In the genomic region with DNA sequence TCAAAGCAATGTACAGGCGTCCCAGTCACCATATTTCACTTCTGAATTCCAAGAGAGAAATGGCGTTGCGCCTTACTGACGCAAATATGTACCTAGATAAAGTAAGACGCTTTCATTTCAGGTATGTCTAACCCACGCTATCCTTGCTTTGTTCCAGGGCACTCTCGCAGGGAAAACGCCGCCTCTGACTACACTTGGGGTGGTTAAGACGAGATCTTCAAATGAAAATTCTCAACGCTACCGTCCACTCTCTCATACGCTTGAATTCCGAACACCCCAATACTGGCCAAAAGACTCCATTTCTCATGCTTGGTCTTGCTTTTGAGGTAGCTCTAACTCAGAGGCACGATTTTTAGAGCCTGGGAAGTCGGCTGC, we compare ENCODE assay signal across 8 cellular contexts. TPM values are rescaled to one million over a fixed set of nuclear protein-coding genes. Genes with fewer than 3 reads are reported as not detected.
DNase-seq lines count a peak whose midpoint lies in the region; ATAC-seq and TF ChIP-seq lines count a peak whose summit lies in the region.

No MANE protein-coding gene starts in this region.

- DNase-seq in NCI-H2107 treated with DMSO at 0.1 percent for 48 hours (lab: John Stamatoyannopoulos, UW; ENCODE audit: unreplicated experiment) (peak; percentile 65), NCI-H2107 (lab: John Stamatoyannopoulos, UW) (no peak), RWPE2 (ENCODE audit: low spot score) (no peak), epithelial cell of prostate (ENCODE audit: low read depth, low spot score) (no peak), putamen (ENCODE audit: low spot score) (no peak)

- no peaks in the 10 kb centered on the region for H3K27me3 ChIP-seq in RWPE2 (ENCODE audit: insufficient read depth, poor library complexity, severe bottlenecking)
- H3K27me3 ChIP-seq in neural cell (ENCODE audit: insufficient read depth, low read depth, low read length), result no peaks in the 10 kb centered on the region

- no peaks in the 10 kb centered on the region for H3K9me2 ChIP-seq in neural cell (ENCODE audit: insufficient read depth, low read length)

- TF ChIP-seq CTCF in RWPE2 (IDR thresholded peaks at IDR 0.05; ENCODE audit: poor library complexity, severe bottlenecking) (no peak), neural cell (IDR thresholded peaks at IDR 0.05; ENCODE audit: poor library complexity, severe bottlenecking) (no peak)

- H3K4me3 ChIP-seq in RWPE2 (ENCODE audit: severe bottlenecking) (peak overlapping the region; percentile 80), neural cell (ENCODE audit: low read length) (peak overlapping the region; percentile 77)

- no peaks in the 10 kb centered on the region for H3F3A ChIP-seq in neural cell (ENCODE audit: insufficient read depth, low read length, poor library complexity, severe bottlenecking)

- H3K4me1 ChIP-seq in RWPE2 (ENCODE audit: insufficient read depth, poor library complexity, severe bottlenecking), result peaks cover 12% of the 10 kb centered on the region

- no peak for TF ChIP-seq RAD21 in neural cell (conservative IDR thresholded peaks at IDR 0.05)

- H3K9me3 ChIP-seq in RWPE2 (ENCODE audit: severe bottlenecking) (no peaks in the 10 kb centered on the region), neural cell (ENCODE audit: low read length) (no peaks in the 10 kb centered on the region)

- no peak for TF ChIP-seq EP300 in neural cell (conservative IDR thresholded peaks at IDR 0.05; ENCODE audit: poor library complexity, severe bottlenecking)

- H2AFZ ChIP-seq in neural cell (ENCODE audit: low read depth, low read length), result peak overlapping the region; percentile 99

- peak; percentile 6 for ATAC-seq in HG02571 (IDR thresholded peaks at IDR 0.05; ENCODE audit: unreplicated experiment)
- peak; percentile 3; the same call in 2 of the 3 replicates for ATAC-seq in RWPE2 (ENCODE audit: low read depth)
- no peak for ATAC-seq in GM19035 (IDR thresholded peaks at IDR 0.05; ENCODE audit: unreplicated experiment)

- H4K20me1 ChIP-seq in neural cell (ENCODE audit: insufficient read depth), result no peaks in the 10 kb centered on the region

- H3K79me2 ChIP-seq in neural cell (replicated peaks; ENCODE audit: insufficient read depth, low read length), result peaks cover 36% of the 10 kb centered on the region

- peak overlapping the region; percentile 93 for H3K27ac ChIP-seq in RWPE2 (ENCODE audit: poor library complexity, severe bottlenecking)
- peak overlapping the region; percentile 98 for H3K27ac ChIP-seq in epithelial cell of prostate
- peak overlapping the region; percentile 94 for H3K27ac ChIP-seq in neural cell (ENCODE audit: low read length)

- peak overlapping the region; percentile 90 for H3K9ac ChIP-seq in neural cell (ENCODE audit: low read length)

- H3K4me2 ChIP-seq in neural cell (ENCODE audit: low read length), result peak overlapping the region; percentile 75

- peaks cover 29% of the 10 kb centered on the region for H3K36me3 ChIP-seq in RWPE2 (ENCODE audit: low read depth)
- no peaks in the 10 kb centered on the region for H3K36me3 ChIP-seq in neural cell (ENCODE audit: insufficient read depth, low read length)

TF ChIP-seq in neural cell, 6 proteins besides CTCF, POLR2A, EP300 and RAD21:
- no peak for TF ChIP-seq TAF1 (IDR thresholded peaks at IDR 0.05; ENCODE audit: low read depth)
- TF ChIP-seq, protein P1, sequence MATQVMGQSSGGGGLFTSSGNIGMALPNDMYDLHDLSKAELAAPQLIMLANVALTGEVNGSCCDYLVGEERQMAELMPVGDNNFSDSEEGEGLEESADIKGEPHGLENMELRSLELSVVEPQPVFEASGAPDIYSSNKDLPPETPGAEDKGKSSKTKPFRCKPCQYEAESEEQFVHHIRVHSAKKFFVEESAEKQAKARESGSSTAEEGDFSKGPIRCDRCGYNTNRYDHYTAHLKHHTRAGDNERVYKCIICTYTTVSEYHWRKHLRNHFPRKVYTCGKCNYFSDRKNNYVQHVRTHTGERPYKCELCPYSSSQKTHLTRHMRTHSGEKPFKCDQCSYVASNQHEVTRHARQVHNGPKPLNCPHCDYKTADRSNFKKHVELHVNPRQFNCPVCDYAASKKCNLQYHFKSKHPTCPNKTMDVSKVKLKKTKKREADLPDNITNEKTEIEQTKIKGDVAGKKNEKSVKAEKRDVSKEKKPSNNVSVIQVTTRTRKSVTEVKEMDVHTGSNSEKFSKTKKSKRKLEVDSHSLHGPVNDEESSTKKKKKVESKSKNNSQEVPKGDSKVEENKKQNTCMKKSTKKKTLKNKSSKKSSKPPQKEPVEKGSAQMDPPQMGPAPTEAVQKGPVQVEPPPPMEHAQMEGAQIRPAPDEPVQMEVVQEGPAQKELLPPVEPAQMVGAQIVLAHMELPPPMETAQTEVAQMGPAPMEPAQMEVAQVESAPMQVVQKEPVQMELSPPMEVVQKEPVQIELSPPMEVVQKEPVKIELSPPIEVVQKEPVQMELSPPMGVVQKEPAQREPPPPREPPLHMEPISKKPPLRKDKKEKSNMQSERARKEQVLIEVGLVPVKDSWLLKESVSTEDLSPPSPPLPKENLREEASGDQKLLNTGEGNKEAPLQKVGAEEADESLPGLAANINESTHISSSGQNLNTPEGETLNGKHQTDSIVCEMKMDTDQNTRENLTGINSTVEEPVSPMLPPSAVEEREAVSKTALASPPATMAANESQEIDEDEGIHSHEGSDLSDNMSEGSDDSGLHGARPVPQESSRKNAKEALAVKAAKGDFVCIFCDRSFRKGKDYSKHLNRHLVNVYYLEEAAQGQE (IDR thresholded peaks at IDR 0.05; ENCODE audit: borderline replicate concordance), result no peak
- TF ChIP-seq SMC3 (conservative IDR thresholded peaks at IDR 0.05; ENCODE audit: poor library complexity), result no peak
- TF ChIP-seq MXI1 (conservative IDR thresholded peaks at IDR 0.05; ENCODE audit: poor library complexity, severe bottlenecking), result no peak
- TF ChIP-seq EZH2 (IDR thresholded peaks at IDR 0.05; ENCODE audit: borderline replicate concordance, insufficient read depth, low read length, poor library complexity, severe bottlenecking), result no peak
- TF ChIP-seq POLR2AphosphoS5 (IDR thresholded peaks at IDR 0.05), result no peak
TF ChIP-seq in neural cell: peak in this region for 0.

RNA-seq across cellular contexts. Expression of a gene that starts 0.7 kb away (rescaled TPM):
- 26.9 and 32.9 TPM in 2 replicates for polyA plus RNA-seq in neural cell
- polyA minus RNA-seq in neural cell, result 44.8 and 44.9 TPM in 2 replicates

RNA-seq across cellular contexts. Expression of a gene that starts 9.6 kb away (rescaled TPM):
- polyA plus RNA-seq in neural cell, result not detected in 2 replicates
- polyA minus RNA-seq in neural cell, result not detected in 2 replicates

RNA-seq across cellular contexts. Expression of a gene that starts 59.8 kb away (rescaled TPM):
- polyA plus RNA-seq in neural cell, result 1.3 and 2.3 TPM in 2 replicates
- 2.0 and 2.2 TPM in 2 replicates for polyA minus RNA-seq in neural cell
